ENCODE assay signal across 17 cellular contexts in the genomic region with DNA sequence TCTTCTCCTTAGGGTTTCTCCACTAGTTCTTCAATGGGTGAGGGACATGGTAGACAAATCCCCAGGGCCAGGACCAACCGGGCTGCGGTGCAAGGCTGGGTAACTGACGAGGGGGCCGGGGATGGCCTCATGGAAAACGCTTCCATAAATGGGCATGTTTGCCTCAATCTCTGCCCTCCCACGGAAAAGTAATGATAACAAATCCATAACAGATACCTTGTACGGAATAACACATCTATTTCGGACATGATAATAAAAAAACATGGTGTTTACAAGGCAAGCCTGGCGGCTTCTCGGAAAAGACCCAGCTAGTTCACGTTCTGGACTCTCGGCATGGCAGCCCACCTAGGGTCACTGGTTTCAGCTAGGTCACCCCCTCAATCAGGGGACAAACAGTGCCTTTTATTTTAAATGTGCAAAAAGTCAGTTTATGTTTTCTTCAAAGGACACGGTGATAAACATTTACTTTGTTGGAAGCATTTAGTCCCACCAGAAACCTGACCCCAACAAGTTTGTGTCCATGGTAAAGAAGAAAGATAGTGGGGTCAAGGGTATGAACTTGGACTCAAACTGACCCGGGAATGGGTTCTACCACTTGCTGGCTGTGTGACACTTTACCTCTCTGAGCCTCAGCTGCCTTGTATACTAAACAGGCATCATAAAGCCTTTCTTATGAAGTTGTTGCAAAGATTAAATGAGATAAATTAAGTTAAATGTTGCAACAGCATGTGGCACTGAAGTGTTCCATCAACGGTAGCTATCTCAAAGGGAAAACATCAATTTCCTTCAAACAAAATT. TPM values are rescaled to one million over a fixed set of nuclear protein-coding genes. Genes with fewer than 3 reads are reported as not detected.
DNase-seq lines count a peak whose midpoint lies in the region; ATAC-seq and TF ChIP-seq lines count a peak whose summit lies in the region.
"Had no signal": no experiment of that assay in that cellular context is flagged by ENCODE, and none has a peak within 500 bp of the region (broad histone marks: within the 10 kb centered on the region; RNA-seq: fewer than 3 reads in every experiment).

No MANE protein-coding gene starts in this region.

- no peaks in the 10 kb centered on the region for H3K9me3 Mint-ChIP-seq in MCF 10A (ENCODE audit: unreplicated experiment)
- H3K9me3 Mint-ChIP-seq in IgD-negative memory B cell: no peaks in the 10 kb centered on the region
- H3K9me3 Mint-ChIP-seq in memory B cell: no peaks in the 10 kb centered on the region

- no peaks in the 10 kb centered on the region for H3K36me3 ChIP-seq in breast epithelium
- no peaks in the 10 kb centered on the region for H3K36me3 ChIP-seq in urinary bladder (ENCODE audit: insufficient read depth)
- H3K36me3 ChIP-seq: brain microvascular endothelial cell had no signal

- ATAC-seq in memory B cell (ENCODE audit: low read depth): no peak
- no peak for ATAC-seq in HG03439 (IDR thresholded peaks at IDR 0.05; ENCODE audit: unreplicated experiment)

- H3K27me3 ChIP-seq in breast epithelium: peaks cover 0 to 21% of the 10 kb centered on the region in 2 donors

- 24% methylated on average over 15 of the region's 15 CpGs for WGBS in urinary bladder

- H3K4me1 ChIP-seq in breast epithelium (peaks cover 4 to 5% of the 10 kb centered on the region in 2 donors), urinary bladder (ENCODE audit: insufficient read depth) (no peaks in the 10 kb centered on the region)

- intact Hi-C loops in breast epithelium (cut with DNase I; ENCODE audit: low total_unique reads): no loop called here
- intact Hi-C loops in MCF 10A (cut with micrococcal nuclease): no loop called here

- H3K4me3 ChIP-seq in breast epithelium (peak overlapping the region; percentile 31 to 66 (median 50)), urinary bladder (ENCODE audit: low read depth, low read length) (peak overlapping the region; percentile 58)

- TF ChIP-seq POLR2A in breast epithelium (IDR thresholded peaks at IDR 0.05): no peak

- H3K27ac ChIP-seq in breast epithelium (peak overlapping the region; percentile 64 to 70), urinary bladder (ENCODE audit: low read depth) (peak overlapping the region; percentile 78)
- H3K27ac ChIP-seq: 22Rv1, brain microvascular endothelial cell had no signal

- H3K4me1 Mint-ChIP-seq in MCF 10A (ENCODE audit: insufficient read depth, unreplicated experiment): peaks cover 7% of the 10 kb centered on the region
- H3K4me1 Mint-ChIP-seq in IgD-negative memory B cell: peaks cover 16 to 22% (median 19%) of the 10 kb centered on the region in 3 donors
- H3K4me1 Mint-ChIP-seq in memory B cell: peaks cover 14% of the 10 kb centered on the region

- BruUV-seq in MCF 10A (replicated peaks; lab: Mats Ljungman, UMichigan): no TSS peak

- H3K27ac Mint-ChIP-seq in MCF 10A (ENCODE audit: low read depth, unreplicated experiment) (no peak overlapping the region), IgD-negative memory B cell (peak overlapping the region in 1 of 3 donors; percentile 74), memory B cell (no peak overlapping the region)

- DNase-seq in breast epithelium (ENCODE audit: low spot score in 2 of 2): no peak
- no peak for DNase-seq in MCF 10A (ENCODE audit: unreplicated experiment)
- DNase-seq in memory B cell (ENCODE audit: low spot score in 2 of 2): no peak
- no peak for DNase-seq in COLO829 (ENCODE audit: low spot score)
- DNase-seq in NCI-H1092 (lab: John Stamatoyannopoulos, UW): no peak
- DNase-seq: brain microvascular endothelial cell; effector memory CD4-positive, alpha-beta T cell; foreskin fibroblast; GDM1; NCI-H2029 treated with DMSO at 0.1 percent for 48 hours; NK-92 treated with Interleukin-12 subunit alpha and Interleukin-12 subunit beta, amount 100 ng/mL, for 24 hours; posterior cingulate gyrus; SIG-M5 had no signal

- no peaks in the 10 kb centered on the region for H3K9me3 ChIP-seq in breast epithelium

- H3K4me3 Mint-ChIP-seq in MCF 10A (ENCODE audit: unreplicated experiment) (no peak overlapping the region), IgD-negative memory B cell (peak overlapping the region; percentile 20 to 89 (median 80)), memory B cell (peak overlapping the region; percentile 68)

- H3K36me3 Mint-ChIP-seq in MCF 10A (ENCODE audit: insufficient read depth, unreplicated experiment) (no peaks in the 10 kb centered on the region), IgD-negative memory B cell (no peaks in the 10 kb centered on the region), memory B cell (no peaks in the 10 kb centered on the region)

- peaks cover 49% of the 10 kb centered on the region for H3K27me3 Mint-ChIP-seq in MCF 10A (ENCODE audit: insufficient read depth, unreplicated experiment)
- peaks cover 15% of the 10 kb centered on the region for H3K27me3 Mint-ChIP-seq in IgD-negative memory B cell
- H3K27me3 Mint-ChIP-seq in memory B cell: peaks cover 10% of the 10 kb centered on the region

- CTCF ChIA-PET in MCF 10A (lab: Yijun Ruan, JAX): no interaction called here

- POLR2A ChIA-PET in MCF 10A (lab: Yijun Ruan, JAX): interaction anchor here (1.3 kb wide), 1 partner anchor 45 kb away, joined by 3 read pairs; no protein-coding TSS in a partner anchor

- TF ChIP-seq CTCF in breast epithelium (IDR thresholded peaks at IDR 0.05) (no peak), MCF 10A (IDR thresholded peaks at IDR 0.05; ENCODE audit: unreplicated experiment) (no peak)

RNA-seq across cellular contexts. Expression of gene MYH11, which starts 1.7 kb away (rescaled TPM):
- total RNA-seq in breast epithelium: 100 to 1,000 TPM in 1 of 3 donors, 10 to 100 TPM in 2; 11.7 to 144 (median 96.6) TPM
- not detected in 2 replicates for total RNA-seq in MCF 10A (2022)
- 3.9 TPM for polyA plus RNA-seq in IgD-negative memory B cell
- 1,069 TPM for total RNA-seq in urinary bladder
- polyA plus RNA-seq in urinary bladder: 5,010 TPM

RNA-seq across cellular contexts. Expression of gene CEP20, which starts 33.3 kb away (rescaled TPM):
- 10 to 100 TPM; 31.8 to 43.9 (median 40.8) TPM for total RNA-seq in breast epithelium
- 54.7 and 70.1 TPM in 2 replicates for total RNA-seq in MCF 10A (2022)
- polyA plus RNA-seq in IgD-negative memory B cell: 28.1 TPM
- 50.2 TPM for total RNA-seq in urinary bladder
- 27.6 TPM for polyA plus RNA-seq in urinary bladder

Comparison
In these comparisons a context has a peak if more than half of its experiments do, and no peak if none do; other contexts are left out.
1. RNA of gene MYH11, which starts 1.7 kb away (total RNA-seq): 1,069 TPM in urinary bladder (single experiment) and 11.7 to 144 TPM in breast epithelium; not detected in MCF 10A; every median in the first group is over 10 times any median in the second.